Comparison of ENCODE assay signal across 9 cellular contexts in the genomic region with DNA sequence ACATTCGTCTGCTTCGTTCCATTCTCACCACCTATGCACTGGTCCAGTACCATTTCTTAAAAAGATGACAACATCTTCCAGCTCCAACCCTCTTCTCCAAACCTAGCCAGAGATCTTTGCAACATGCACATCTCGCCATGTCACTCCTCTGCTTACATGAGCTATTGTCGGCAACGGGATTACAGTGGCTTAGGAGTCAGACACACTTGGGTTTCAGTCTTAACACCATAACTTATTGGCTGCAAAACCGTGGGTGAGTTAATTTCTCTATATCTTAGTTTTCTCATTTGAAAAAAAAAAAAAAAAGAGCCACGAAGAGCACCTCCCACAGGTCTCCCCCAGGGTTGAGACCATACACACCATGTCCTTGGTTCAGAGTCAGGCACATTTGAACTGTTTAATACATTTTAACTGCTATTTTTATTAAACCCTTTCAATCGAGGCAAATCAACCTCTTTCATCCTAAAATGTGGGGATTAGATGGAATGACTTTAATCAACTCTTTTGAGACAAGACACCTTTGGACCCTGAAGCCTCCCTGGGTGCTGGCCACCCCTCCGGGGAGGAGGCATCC. TPM values are rescaled to one million over a fixed set of nuclear protein-coding genes. Genes with fewer than 3 reads are reported as not detected.
DNase-seq lines count a peak whose midpoint lies in the region; ATAC-seq, FAIRE-seq and TF ChIP-seq lines count a peak whose summit lies in the region.
"Had no signal": no experiment of that assay in that cellular context is flagged by ENCODE, and none has a peak within 500 bp of the region (broad histone marks: within the 10 kb centered on the region; RNA-seq: fewer than 3 reads in every experiment).

No MANE protein-coding gene starts in this region.

- H3K4me1 ChIP-seq in mesodermal cell (ENCODE audit: control insufficient read depth, insufficient read depth, low read length, poor library complexity, severe bottlenecking) = peaks cover 4% of the 10 kb centered on the region
- H3K4me1 ChIP-seq in foreskin keratinocyte = no peaks in the 10 kb centered on the region

- WGBS in mesodermal cell (ENCODE audit: insufficient coverage in 2 of 2), 2 experiments = 73 to 75% methylated on average over 5 to 6 of the region's 9 CpGs

- ATAC-seq in foreskin keratinocyte (no peak), HG03175 (IDR thresholded peaks at IDR 0.05; ENCODE audit: unreplicated experiment) (no peak)

- H3K27ac Mint-ChIP-seq in brain = peak overlapping the region in 1 of 5 experiments; percentile 1

- H3K36me3 ChIP-seq in mesodermal cell (ENCODE audit: control insufficient read depth, insufficient read depth, low read length) = no peaks in the 10 kb centered on the region

- DNase-seq in stimulated activated CD4-positive, alpha-beta T cell treated with anti-CD3 and anti-CD28 coated beads, Interleukin-4, amount 100 ng/mL, for 24 hours = peak; percentile 7
- DNase-seq in stimulated activated CD4-positive, alpha-beta T cell treated with anti-CD3 and anti-CD28 coated beads, Interleukin-12 subunit alpha, Interleukin-12 subunit beta, amount 100 ng/mL, for 4 hours = no peak
- DNase-seq in D721Med (ENCODE audit: insufficient read length, low spot score) (no peak), foreskin keratinocyte (no peak), DMS153 treated with DMSO at 0.1 percent for 48 hours (lab: John Stamatoyannopoulos, UW; ENCODE audit: unreplicated experiment) (no peak)
- DNase-seq: NCI-H1694 had no signal

- no peaks in the 10 kb centered on the region for H3K9me3 ChIP-seq in mesodermal cell (ENCODE audit: control insufficient read depth, low read length)

- peaks cover 49% of the 10 kb centered on the region for H3K27me3 Mint-ChIP-seq in brain

- no peaks in the 10 kb centered on the region for H3K36me3 Mint-ChIP-seq in brain

- no peak for FAIRE-seq in D721Med (lab: Jason Lieb, UNC)

- peaks cover 15% of the 10 kb centered on the region for H3K4me1 Mint-ChIP-seq in brain

- peaks cover 0 to 2% (median 0%) of the 10 kb centered on the region in 5 experiments for H3K9me3 Mint-ChIP-seq in brain

- peak overlapping the region; percentile 12 to 81 (median 79) for H3K4me3 Mint-ChIP-seq in brain

- H3K27me3 ChIP-seq in foreskin keratinocyte = no peaks in the 10 kb centered on the region

- H3K27ac ChIP-seq in mesodermal cell (ENCODE audit: low read depth, low read length, severe bottlenecking) (no peak overlapping the region), foreskin keratinocyte (no peak overlapping the region)

- H3K4me3 ChIP-seq in mesodermal cell (ENCODE audit: extremely low read depth, insufficient read depth, low read length, poor library complexity, severe bottlenecking) = peak overlapping the region; percentile 28

- TF ChIP-seq CTCF in brain (conservative IDR thresholded peaks at IDR 0.05) = no peak
- TF ChIP-seq CTCF in D721Med (IDR thresholded peaks at IDR 0.05; ENCODE audit: insufficient read depth, missing control alignments) = no peak
- TF ChIP-seq CTCF in foreskin keratinocyte (conservative IDR thresholded peaks at IDR 0.05) = no peak

RNA-seq across cellular contexts. Expression of gene ANKRD29, which starts 0.9 kb away (rescaled TPM):
- polyA plus RNA-seq in brain (ENCODE audit: insufficient read depth, low read depth, low replicate concordance) (1.2 TPM), foreskin keratinocyte (5.4 and 5.5 TPM in 2 replicates)
- polyA plus RNA-seq in mesodermal cell (2013, experiment 1 of 2) = 0.88 TPM
- 0.30 TPM for polyA plus RNA-seq in mesodermal cell (2013, experiment 2 of 2)
- total RNA-seq in foreskin keratinocyte = 5.6 and 7.7 TPM in 2 replicates

RNA-seq across cellular contexts. Expression of gene LAMA3, which starts 27.4 kb away (rescaled TPM):
- 1.8 TPM for polyA plus RNA-seq in brain (ENCODE audit: insufficient read depth, low read depth, low replicate concordance)
- 0.52 TPM for polyA plus RNA-seq in mesodermal cell (2013, experiment 1 of 2)
- 0.05 TPM for polyA plus RNA-seq in mesodermal cell (2013, experiment 2 of 2)
- total RNA-seq in foreskin keratinocyte = 1,828 and 2,643 TPM in 2 replicates
- polyA plus RNA-seq in foreskin keratinocyte = 1,282 and 1,610 TPM in 2 replicates

Comparison
In these comparisons a context has a peak if more than half of its experiments do, and no peak if none do; other contexts are left out.
1. RNA of gene LAMA3, which starts 27.4 kb away (polyA plus RNA-seq): 1,282 to 1,610 TPM in foreskin keratinocyte; 1.8 TPM in brain (single experiment); every median in the first group is over 100 times any median in the second.